25 cellular contexts compared by ENCODE assay signal in genomic region chr1:163006051-163006834, GRCh38.
"Had no signal": no experiment of that assay in that cellular context is flagged by ENCODE, and none has a peak within 500 bp of the region (broad histone marks: within the 10 kb centered on the region; RNA-seq: fewer than 3 reads in every experiment).

No MANE protein-coding gene starts in this region.

- H3K27me3 Mint-ChIP-seq: IgD-negative memory B cell had no signal

- H3K4me1 ChIP-seq: SJSA1 had no signal

- H3K27ac Mint-ChIP-seq: IgD-negative memory B cell had no signal

- H3K36me3 ChIP-seq: SJSA1 had no signal

- H3K4me3 ChIP-seq: K562, SJSA1, SK-N-MC had no signal

- H3K4me3 Mint-ChIP-seq: IgD-negative memory B cell had no signal

- H3K4me2 ChIP-seq: KMS-11 had no signal

- H3K27me3 ChIP-seq: SJSA1 had no signal

- ATAC-seq: HepG2, K562, Panc1, PC-3, Right ventricle myocardium inferior had no signal

- H3K4me1 Mint-ChIP-seq: IgD-negative memory B cell had no signal

- DNase-seq: Kasumi-1; MM.1S; NCI-H1092 treated with DMSO at 0.1 percent for 48 hours; NCI-H1436; NCI-H187; NCI-H2029; NCI-H2081 treated with DMSO at 0.1 percent for 48 hours; NCI-H2171; NCI-H226; NCI-H446; NCI-H510A; NCI-H524 treated with DMSO at 0.1 percent for 48 hours; NCI-H69; NCI-H774; NK-92 treated with Interleukin-12 subunit alpha and Interleukin-12 subunit beta, amount 100 ng/mL, for 24 hours; PC-3; SIG-M5 had no signal

- H3K27ac ChIP-seq: KMS-11, SJSA1, SK-N-MC had no signal

- H3K9me3 ChIP-seq: SJSA1 had no signal

- H3K36me3 Mint-ChIP-seq: IgD-negative memory B cell had no signal

- H3K9ac ChIP-seq: KMS-11 had no signal
